In genomic region chr16:2149630-2150417, GRCh38 we compare ENCODE assay signal across 1 cellular context.
TF ChIP-seq lines count a peak whose summit lies in the region.

No MANE protein-coding gene starts in this region.

TF ChIP-seq in HEK293, 187 proteins besides CTCF, POLR2A, EP300 and RAD21 (continued from another document and continues in another):
- TF ChIP-seq ZBTB10 (tag by site-specific recombination; IDR thresholded peaks at IDR 0.05): no peak
- TF ChIP-seq ZNF776 (tag by site-specific recombination; IDR thresholded peaks at IDR 0.05; ENCODE audit: borderline replicate concordance): no peak
- peak; percentile 89 for TF ChIP-seq ZBTB11 (tag by site-specific recombination; conservative IDR thresholded peaks at IDR 0.05; ENCODE audit: low read depth)
- no peak for TF ChIP-seq WT1 (tag by site-specific recombination; IDR thresholded peaks at IDR 0.05)
- no peak for TF ChIP-seq ZNF169 (tag by site-specific recombination; IDR thresholded peaks at IDR 0.05)
- no peak for TF ChIP-seq ZNF558 (tag by site-specific recombination; IDR thresholded peaks at IDR 0.05)
- no peak for TF ChIP-seq ZBTB48 (tag by site-specific recombination; IDR thresholded peaks at IDR 0.05)
- no peak for TF ChIP-seq ZNF785 (tag by site-specific recombination; IDR thresholded peaks at IDR 0.05)
- TF ChIP-seq ZNF174 (tag by site-specific recombination; IDR thresholded peaks at IDR 0.05): no peak
- TF ChIP-seq ZFP69B (tag by site-specific recombination; IDR thresholded peaks at IDR 0.05): peak; percentile 72; the same call in 1 of the 2 replicates
- TF ChIP-seq ZNF391 (tag by site-specific recombination; IDR thresholded peaks at IDR 0.05; ENCODE audit: borderline replicate concordance, low read depth): no peak
- no peak for TF ChIP-seq ZNF148 (tag by site-specific recombination; IDR thresholded peaks at IDR 0.05; ENCODE audit: borderline replicate concordance)
- TF ChIP-seq BCL11B (tag by site-specific recombination; IDR thresholded peaks at IDR 0.05; ENCODE audit: low read depth): peak; percentile 53; the same call in 1 of the 2 replicates
- TF ChIP-seq ZNF48 (tag by site-specific recombination; IDR thresholded peaks at IDR 0.05): no peak
- TF ChIP-seq ZNF549 (tag by site-specific recombination; IDR thresholded peaks at IDR 0.05): no peak
- TF ChIP-seq ZNF610 (tag by site-specific recombination; IDR thresholded peaks at IDR 0.05; ENCODE audit: borderline replicate concordance): no peak
- no peak for TF ChIP-seq REST (tag by site-specific recombination; IDR thresholded peaks at IDR 0.05)
- TF ChIP-seq ZNF660 (tag by site-specific recombination; IDR thresholded peaks at IDR 0.05): no peak
- TF ChIP-seq SP7 (tag by site-specific recombination; IDR thresholded peaks at IDR 0.05): no peak
- peak; percentile 37 for TF ChIP-seq GLIS2 (tag by site-specific recombination; IDR thresholded peaks at IDR 0.05)
- no peak for TF ChIP-seq KLF8 (tag by site-specific recombination; IDR thresholded peaks at IDR 0.05)
- no peak for TF ChIP-seq ZNF791 (tag by site-specific recombination; IDR thresholded peaks at IDR 0.05)
- TF ChIP-seq SCRT1 (tag by site-specific recombination; IDR thresholded peaks at IDR 0.05; ENCODE audit: borderline replicate concordance): no peak
- no peak for TF ChIP-seq GLI4 (tag by site-specific recombination; IDR thresholded peaks at IDR 0.05)
- TF ChIP-seq ZNF585B (tag by site-specific recombination; IDR thresholded peaks at IDR 0.05): no peak
- no peak for TF ChIP-seq YY1 (tag by site-specific recombination; IDR thresholded peaks at IDR 0.05)
- TF ChIP-seq ZNF658 (tag by site-specific recombination; IDR thresholded peaks at IDR 0.05): no peak
- peak; percentile 25; the same call in 1 of the 2 replicates for TF ChIP-seq PATZ1 (tag by site-specific recombination; IDR thresholded peaks at IDR 0.05)
- TF ChIP-seq ZSCAN30 (tag by site-specific recombination; IDR thresholded peaks at IDR 0.05): no peak
- TF ChIP-seq ZFP37 (tag by site-specific recombination; IDR thresholded peaks at IDR 0.05): no peak
- no peak for TF ChIP-seq ZNF292 (tag by site-specific recombination; IDR thresholded peaks at IDR 0.05; ENCODE audit: borderline replicate concordance, low read depth)
- no peak for TF ChIP-seq IKZF3 (tag by site-specific recombination; IDR thresholded peaks at IDR 0.05)
- TF ChIP-seq ZNF335 (tag by site-specific recombination; conservative IDR thresholded peaks at IDR 0.05): peak; percentile 58
- peak; percentile 31; the same call in 1 of the 2 replicates for TF ChIP-seq ZBTB17 (tag by site-specific recombination; IDR thresholded peaks at IDR 0.05)
- TF ChIP-seq ZNF157 (tag by site-specific recombination; IDR thresholded peaks at IDR 0.05): no peak
- TF ChIP-seq ZIC2 (tag by site-specific recombination; IDR thresholded peaks at IDR 0.05): peak; percentile 14; the same call in 1 of the 2 replicates
- no peak for TF ChIP-seq ZNF16 (tag by site-specific recombination; IDR thresholded peaks at IDR 0.05; ENCODE audit: low read depth)
- no peak for TF ChIP-seq ZSCAN16 (tag by site-specific recombination; IDR thresholded peaks at IDR 0.05)
- no peak for TF ChIP-seq OVOL3 (tag by site-specific recombination; IDR thresholded peaks at IDR 0.05)
- no peak for TF ChIP-seq ZNF654 (tag by site-specific recombination; IDR thresholded peaks at IDR 0.05; ENCODE audit: low read depth)
- no peak for TF ChIP-seq ZNF639 (tag by site-specific recombination; IDR thresholded peaks at IDR 0.05)
- no peak for TF ChIP-seq BCL6B (tag by site-specific recombination; IDR thresholded peaks at IDR 0.05)
- no peak for TF ChIP-seq PRDM10 (tag by site-specific recombination; IDR thresholded peaks at IDR 0.05)
